1 cellular context compared by ENCODE assay signal in genomic region chr11:2137202-2138071, GRCh38.
TF ChIP-seq lines count a peak whose summit lies in the region.

No MANE protein-coding gene starts in this region.

TF ChIP-seq in HEK293, 187 proteins besides CTCF, POLR2A, EP300 and RAD21 (continued from another document):
- TF ChIP-seq IKZF3 (tag by site-specific recombination; IDR thresholded peaks at IDR 0.05) = peak; percentile 67; the same call in 1 of the 2 replicates
- TF ChIP-seq ZNF76 (tag by site-specific recombination; IDR thresholded peaks at IDR 0.05; ENCODE audit: borderline replicate concordance, low read depth) = 0 out of 2 replicates have a peak, but pooled peaks have one; percentile 18
- TF ChIP-seq ZNF548 (tag by site-specific recombination; IDR thresholded peaks at IDR 0.05) = no peak
- TF ChIP-seq SETDB1 (IDR thresholded peaks at IDR 0.05; ENCODE audit: insufficient read length, low read length) = no peak
- peak; percentile 72 for TF ChIP-seq SP3 (tag by site-specific recombination; IDR thresholded peaks at IDR 0.05)
- TF ChIP-seq ZFP41 (tag by site-specific recombination; IDR thresholded peaks at IDR 0.05; ENCODE audit: borderline replicate concordance) = no peak
